Comparison of ENCODE assay signal across 8 cellular contexts in genomic region chr5:115262066-115262404, GRCh38. TPM values are rescaled to one million over a fixed set of nuclear protein-coding genes. Genes with fewer than 3 reads are reported as not detected.
DNase-seq lines count a peak whose midpoint lies in the region; ATAC-seq and TF ChIP-seq lines count a peak whose summit lies in the region.

No MANE protein-coding gene starts in this region.

- H3K9me3 Mint-ChIP-seq in stimulated activated naive CD8-positive, alpha-beta T cell treated with anti-CD3 and anti-CD28 coated beads, Interleukin-15, amount 100 ng/mL, for 72 hours: no peaks in the 10 kb centered on the region

- TF ChIP-seq RAD21 in IMR-90 (IDR thresholded peaks at IDR 0.05; ENCODE audit: low read length): no peak

- H3K9ac ChIP-seq in IMR-90 (ENCODE audit: low read depth, low read length): peak overlapping the region; percentile 85

- peak overlapping the region; percentile 99 to 100 for H4K8ac ChIP-seq in IMR-90 (ENCODE audit: low read depth in 2 of 2, low read length in 2 of 2)

- peak overlapping the region; percentile 90 for H3K14ac ChIP-seq in IMR-90 (replicated peaks; ENCODE audit: low read depth, low read length)

- peaks cover 3% of the 10 kb centered on the region; the same call in 1 of the 2 replicates for H3K36me3 ChIP-seq in IMR-90 (ENCODE audit: control insufficient read depth, insufficient read depth, low read length)

- peak overlapping the region; percentile 98 to 100 for H3K27ac Mint-ChIP-seq in stimulated activated naive CD8-positive, alpha-beta T cell treated with anti-CD3 and anti-CD28 coated beads, Interleukin-15, amount 100 ng/mL, for 72 hours

- no peak overlapping the region for H2AK5ac ChIP-seq in IMR-90 (ENCODE audit: low read depth, low read length)

- H3K27ac ChIP-seq in IMR-90 (ENCODE audit: insufficient read depth, low read length): peak overlapping the region; percentile 91

- WGBS in IMR-90 (ENCODE audit: extremely low coverage in 2 of 2, insufficient read length in 1 of 2), 2 experiments: 3% methylated on average over 4 of the region's 9 CpGs; no CpG with 5 or more reads in 1 of the 2 experiments

- 0 out of 2 replicates have a peak overlapping the region, but pooled peaks have one; percentile 75 for H2BK120ac ChIP-seq in IMR-90 (ENCODE audit: low read depth, low read length)

- peaks cover 19% of the 10 kb centered on the region; the same call in 1 of the 2 replicates for H4K20me1 ChIP-seq in IMR-90 (ENCODE audit: insufficient read depth, low read length)

- peak overlapping the region; percentile 90; the same call in 1 of the 2 replicates for H4K5ac ChIP-seq in IMR-90 (ENCODE audit: low read depth, low read length)

- H2BK20ac ChIP-seq in IMR-90 (ENCODE audit: low read depth, low read length): no peak overlapping the region

- no TSS peak for BruUV-seq in IMR-90 (replicated peaks; lab: Mats Ljungman, UMichigan)

- H3K4me1 Mint-ChIP-seq in stimulated activated naive CD8-positive, alpha-beta T cell treated with anti-CD3 and anti-CD28 coated beads, Interleukin-15, amount 100 ng/mL, for 72 hours: peaks cover 41% of the 10 kb centered on the region

- H3K79me1 ChIP-seq in IMR-90 (ENCODE audit: low read depth in 1 of 2, low read length in 2 of 2): peaks cover 19 to 37% of the 10 kb centered on the region in 2 experiments; a peak in 3 of 4 replicates

- no peak overlapping the region for H3K18ac ChIP-seq in IMR-90 (ENCODE audit: low read depth, low read length)

- no peaks in the 10 kb centered on the region; the same call in 1 of the 2 replicates for H3K9me1 ChIP-seq in IMR-90 (ENCODE audit: insufficient read depth, low read length)

- peak overlapping the region; percentile 67 for H3K56ac ChIP-seq in IMR-90 (ENCODE audit: extremely low read depth, insufficient read depth, low read length)

- POLR2A ChIA-PET in IMR-90 (lab: Charles Lee; ENCODE audit: unreplicated experiment): no interaction called here

- TF ChIP-seq CTCF in GM12865 (IDR thresholded peaks at IDR 0.05; ENCODE audit: insufficient read depth, low read depth, low read length, missing control alignments): no peak
- TF ChIP-seq CTCF in IMR-90 (conservative IDR thresholded peaks at IDR 0.05; ENCODE audit: low read depth, low read length): no peak

- TF ChIP-seq POLR2A in IMR-90 (IDR thresholded peaks at IDR 0.05; ENCODE audit: low read depth, low read length): no peak

- H3K4me3 Mint-ChIP-seq in stimulated activated naive CD8-positive, alpha-beta T cell treated with anti-CD3 and anti-CD28 coated beads, Interleukin-15, amount 100 ng/mL, for 72 hours: peak overlapping the region; percentile 86 to 100

- H2AK9ac ChIP-seq in IMR-90 (replicated peaks; ENCODE audit: low read depth, low read length, poor library complexity): peak overlapping the region; percentile 17

- no peak overlapping the region for H4K91ac ChIP-seq in IMR-90 (ENCODE audit: insufficient read depth, low read depth, low read length)

- H3K4me2 ChIP-seq in IMR-90 (ENCODE audit: low read depth, low read length): peak overlapping the region; percentile 92

- H3K27me3 Mint-ChIP-seq in stimulated activated naive CD8-positive, alpha-beta T cell treated with anti-CD3 and anti-CD28 coated beads, Interleukin-15, amount 100 ng/mL, for 72 hours: no peaks in the 10 kb centered on the region

- peaks cover 7% of the 10 kb centered on the region; the same call in 1 of the 2 replicates for H3K4me1 ChIP-seq in IMR-90 (ENCODE audit: control insufficient read depth, insufficient read depth, low read length)

- peak overlapping the region; percentile 90 for H3K23ac ChIP-seq in IMR-90 (ENCODE audit: low read depth, low read length)

- peak overlapping the region; percentile 84 for H2BK5ac ChIP-seq in IMR-90 (ENCODE audit: low read depth, low read length, poor library complexity, severe bottlenecking)

- H3K9me3 ChIP-seq in IMR-90 (ENCODE audit: control insufficient read depth, insufficient read depth, low read length): no peaks in the 10 kb centered on the region

- dilution Hi-C loops in IMR-90 (cut with HindIII; ENCODE audit: low sequenced_read_pairs, unreplicated experiment): no loop called here

- H3K4ac ChIP-seq in IMR-90 (ENCODE audit: low read depth, low read length): peak overlapping the region; percentile 71

- no peaks in the 10 kb centered on the region for H3K27me3 ChIP-seq in IMR-90 (ENCODE audit: control insufficient read depth, insufficient read depth, low read length)

- DNase-seq in GM12865 (ENCODE audit: low read depth) (peak; percentile 24), IMR-90 (peak; percentile 8), amniotic epithelial cell (ENCODE audit: low read depth) (peak; percentile 29), iPS-NIHi7 (ENCODE audit: extremely low spot score) (peak; percentile 17), cerebellar nuclear complex (lab: John Stamatoyannopoulos, UW) (no peak), NCI-H1092 (lab: John Stamatoyannopoulos, UW) (no peak)
- DNase-seq in stimulated activated naive CD8-positive, alpha-beta T cell treated with anti-CD3 and anti-CD28 coated beads, Interleukin-15, amount 100 ng/mL, for 72 hours: no peak

- CTCF ChIA-PET in IMR-90 (lab: Yijun Ruan, JAX): interaction anchor here (0.6 kb wide), 2 partner anchors 64 to 1444 kb away, joined by 3 read pairs; no protein-coding TSS in a partner anchor

- H2AFZ ChIP-seq in IMR-90 (replicated peaks; ENCODE audit: low read length, poor library complexity): peak overlapping the region; percentile 89

- in situ Hi-C loops in IMR-90 (cut with MboI; ENCODE audit: low sequenced_read_pairs): no loop called here

- H2BK15ac ChIP-seq in IMR-90 (ENCODE audit: low read depth, low read length): 0 out of 3 replicates have a peak overlapping the region, but pooled peaks have one; percentile 17

- peak; percentile 41 for ATAC-seq in GM21717 (IDR thresholded peaks at IDR 0.05; ENCODE audit: unreplicated experiment)
- peak; percentile 37 for ATAC-seq in IMR-90 (ENCODE audit: low read depth)
- ATAC-seq in stimulated activated naive CD8-positive, alpha-beta T cell treated with anti-CD3 and anti-CD28 coated beads, Interleukin-15, amount 100 ng/mL, for 72 hours: peak; percentile 27

- H3K4me3 ChIP-seq in GM12865 (ENCODE audit: low read depth, low read length) (peak overlapping the region; percentile 57), IMR-90 (ENCODE audit: insufficient read depth, low read depth, low read length) (peak overlapping the region; percentile 79)

- intact Hi-C loops in IMR-90 (cut with micrococcal nuclease): loop anchor here (1.0 to 5.0 kb wide), 2 partner anchors 35 to 93 kb away; partner anchors contain the start of genes CCDC112 and TRIM36

TF ChIP-seq in IMR-90, 13 proteins besides CTCF, POLR2A, EP300 and RAD21:
- TF ChIP-seq CEBPB (IDR thresholded peaks at IDR 0.05; ENCODE audit: low read depth, low read length): no peak
- TF ChIP-seq SMC3 (IDR thresholded peaks at IDR 0.05; ENCODE audit: low read depth, low read length): no peak
- no peak for TF ChIP-seq MXI1 (IDR thresholded peaks at IDR 0.05; ENCODE audit: borderline replicate concordance, low read depth, low read length)
- no peak for TF ChIP-seq MAFK (IDR thresholded peaks at IDR 0.05; ENCODE audit: low read depth, low read length)
- TF ChIP-seq FOS (IDR thresholded peaks at IDR 0.05; ENCODE audit: low read depth, low read length): no peak

RNA-seq across cellular contexts. Expression of gene PGGT1B, which starts 0.6 kb away (rescaled TPM):
- 17.2 and 19.2 TPM in 2 replicates for total RNA-seq in IMR-90 (2012; rRNA removed)
- 0.95 and 2.1 TPM in 2 replicates for polyA plus RNA-seq in IMR-90 (2012; rRNA removed)
- 0.64 and 2.0 TPM in 2 replicates for polyA plus RNA-seq in IMR-90 (2012; cell fraction: cytosol; rRNA removed)
- 0.14 and 1.7 TPM in 2 replicates for polyA plus RNA-seq in IMR-90 (2012; cell fraction: nucleus; rRNA removed; ENCODE audit: low replicate concordance)

RNA-seq across cellular contexts. Expression of gene CCDC112, which starts 34.4 kb away (rescaled TPM):
- total RNA-seq in IMR-90 (2012; rRNA removed): 2.0 and 5.0 TPM in 2 replicates
- 1.9 and 2.3 TPM in 2 replicates for polyA plus RNA-seq in IMR-90 (2012; rRNA removed)
- polyA plus RNA-seq in IMR-90 (2012; cell fraction: cytosol; rRNA removed): 0.48 and 0.86 TPM in 2 replicates
- polyA plus RNA-seq in IMR-90 (2012; cell fraction: nucleus; rRNA removed; ENCODE audit: low replicate concordance): 1.3 and 2.2 TPM in 2 replicates

Comparison
In these comparisons a context has a peak if more than half of its experiments do, and no peak if none do; other contexts are left out.
1. DNase-seq: peak in GM12865 (single experiment), IMR-90 (single experiment), amniotic epithelial cell (single experiment) and iPS-NIHi7 (single experiment); none in stimulated activated naive CD8-positive, alpha-beta T cell treated with anti-CD3 and anti-CD28 coated beads, Interleukin-15, amount 100 ng/mL, for 72 hours (0 of 2), cerebellar nuclear complex (0 of 2) and NCI-H1092 (single experiment).
2. Peak in every context shown above with its lines, with median percentiles within 50 percentile points of each other: ATAC-seq.